In the genomic region with DNA sequence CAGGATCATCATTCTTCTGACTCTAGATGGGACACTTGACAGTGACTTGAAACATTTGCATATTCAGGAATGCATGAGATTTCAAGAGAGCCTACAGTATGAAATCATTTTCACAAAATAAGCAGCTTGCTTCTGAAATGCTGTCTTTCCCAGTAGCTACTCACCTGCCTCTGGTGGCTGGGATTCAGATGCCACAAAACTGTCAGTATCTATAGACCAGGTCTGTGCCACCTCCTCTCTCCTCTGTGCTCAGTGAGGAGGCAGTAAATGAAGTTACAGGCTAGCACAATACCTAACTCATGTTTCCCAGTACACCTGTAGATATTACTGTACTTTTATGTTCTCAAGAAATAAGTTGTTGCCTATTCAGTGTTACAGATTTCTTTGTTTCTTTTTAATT, we compare ENCODE assay signal across 21 cellular contexts.
"Had no signal": no experiment of that assay in that cellular context is flagged by ENCODE, and none has a peak within 500 bp of the region (broad histone marks: within the 10 kb centered on the region; RNA-seq: fewer than 3 reads in every experiment).

No MANE protein-coding gene starts in this region.

- H3K27ac Mint-ChIP-seq: endodermal cell had no signal

- DNase-seq: effector CD4-positive, alpha-beta T cell; endodermal cell; foreskin melanocyte; kidney; left cardiac atrium; left ventricle myocardium superior; mesendoderm; naive B cell; posterior cingulate gyrus; small intestine; stimulated activated CD4-positive, alpha-beta T cell treated with anti-CD3 and anti-CD28 coated beads, Interleukin-2, amount 100 ng/mL, for 48 hours; stimulated activated naive CD4-positive, alpha-beta T cell treated with Interleukin-2 at 50 U/mL for 16 hours; thyroid gland; upper lobe of left lung; uterus had no signal

- H3K27me3 ChIP-seq: hepatocyte, neutrophil, right atrium auricular region, suprapubic skin, thyroid gland, upper lobe of left lung, uterus had no signal

- H3K4me2 ChIP-seq: hepatocyte had no signal

- H2AFZ ChIP-seq: hepatocyte had no signal

- H3K27me3 Mint-ChIP-seq: naive B cell had no signal

- H3K27ac ChIP-seq: coronary artery, hepatocyte, neutrophil, suprapubic skin, thyroid gland, uterus had no signal

- H3K4me3 Mint-ChIP-seq: endodermal cell, naive B cell had no signal

- H3K36me3 ChIP-seq: uterus had no signal

- H3K9me3 ChIP-seq: neutrophil, right atrium auricular region, suprapubic skin, thyroid gland, upper lobe of left lung, uterus had no signal

- H3K4me3 ChIP-seq: coronary artery, hepatocyte, lung, right atrium auricular region, suprapubic skin, thyroid gland, upper lobe of left lung, uterus had no signal

- H3K9me3 Mint-ChIP-seq: endodermal cell, naive B cell had no signal

- ATAC-seq: left cardiac atrium, left ventricle myocardium superior had no signal

- H3K79me2 ChIP-seq: hepatocyte had no signal
